2 cellular contexts compared by ENCODE assay signal in genomic region chr7:158698657-158699195, GRCh38.
TF ChIP-seq lines count a peak whose summit lies in the region.

No MANE protein-coding gene starts in this region.

TF ChIP-seq in HEK293, 187 proteins besides CTCF, POLR2A, EP300 and RAD21 (continued from another document):
- TF ChIP-seq ZBTB49 (tag by site-specific recombination; IDR thresholded peaks at IDR 0.05; ENCODE audit: low read depth) (no peak), ZNF121 (tag by site-specific recombination; IDR thresholded peaks at IDR 0.05) (peak; percentile 60; the same call in 1 of the 2 replicates)

TF ChIP-seq in WTC11, 78 proteins besides CTCF, POLR2A, EP300 and RAD21 (continued from another document):
- TF ChIP-seq FOXP4 (CRISPR knock-in tag; IDR thresholded peaks at IDR 0.05): no peak
- TF ChIP-seq ZNF416 (CRISPR knock-in tag; IDR thresholded peaks at IDR 0.05): no peak
- TF ChIP-seq TEAD1 (CRISPR knock-in tag; IDR thresholded peaks at IDR 0.05): no peak
- TF ChIP-seq ZNF121 (CRISPR knock-in tag; IDR thresholded peaks at IDR 0.05): peak; percentile 86
- no peak for TF ChIP-seq MXD4 (CRISPR knock-in tag; IDR thresholded peaks at IDR 0.05; ENCODE audit: borderline replicate concordance)
- TF ChIP-seq ELF4 (CRISPR knock-in tag; IDR thresholded peaks at IDR 0.05; ENCODE audit: low read depth): no peak
- TF ChIP-seq MAX (CRISPR knock-in tag; IDR thresholded peaks at IDR 0.05): no peak
TF ChIP-seq in WTC11: peak in this region for 2.
